In the genomic region with DNA sequence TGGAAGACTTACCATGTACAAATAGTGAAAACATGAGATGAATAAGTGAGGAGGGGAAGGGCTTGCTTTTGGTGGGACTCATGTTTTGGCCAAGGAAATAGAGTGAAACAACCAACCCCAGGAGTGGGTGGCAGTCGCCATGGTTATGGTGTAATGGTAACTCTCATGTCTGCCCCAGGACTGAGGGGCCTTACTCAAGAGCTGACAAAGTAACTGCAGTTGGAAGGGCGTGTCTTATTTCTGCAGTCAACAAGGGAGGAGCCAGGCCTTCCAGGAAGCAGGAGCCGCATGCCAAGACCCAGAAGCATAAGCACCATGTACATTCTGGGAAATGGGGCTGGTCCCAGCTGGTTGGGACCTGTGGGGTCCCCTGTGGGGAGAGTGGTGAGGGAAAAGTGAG, we compare ENCODE assay signal across 1 cellular context.
TF ChIP-seq lines count a peak whose summit lies in the region.

No MANE protein-coding gene starts in this region.

TF ChIP-seq in K562, 482 proteins besides CTCF, POLR2A, EP300 and RAD21 (continued from another document):
- TF ChIP-seq ZNF695 (CRISPR knock-in tag; IDR thresholded peaks at IDR 0.05): no peak
- no peak for TF ChIP-seq MAFF (IDR thresholded peaks at IDR 0.05; ENCODE audit: low read length)
- no peak for TF ChIP-seq MTA2 (IDR thresholded peaks at IDR 0.05; ENCODE audit: low read depth)
- no peak for TF ChIP-seq MYNN (IDR thresholded peaks at IDR 0.05)
- TF ChIP-seq MYNN (CRISPR knock-in tag; IDR thresholded peaks at IDR 0.05): no peak
- TF ChIP-seq SMAD4 (CRISPR knock-in tag; conservative IDR thresholded peaks at IDR 0.05): 0 out of 2 replicates have a peak, but pooled peaks have one; percentile 21
- TF ChIP-seq NR2F6 (CRISPR knock-in tag; IDR thresholded peaks at IDR 0.05): no peak
- peak; percentile 54 for TF ChIP-seq RFX1 (IDR thresholded peaks at IDR 0.05)
- TF ChIP-seq, protein P1, sequence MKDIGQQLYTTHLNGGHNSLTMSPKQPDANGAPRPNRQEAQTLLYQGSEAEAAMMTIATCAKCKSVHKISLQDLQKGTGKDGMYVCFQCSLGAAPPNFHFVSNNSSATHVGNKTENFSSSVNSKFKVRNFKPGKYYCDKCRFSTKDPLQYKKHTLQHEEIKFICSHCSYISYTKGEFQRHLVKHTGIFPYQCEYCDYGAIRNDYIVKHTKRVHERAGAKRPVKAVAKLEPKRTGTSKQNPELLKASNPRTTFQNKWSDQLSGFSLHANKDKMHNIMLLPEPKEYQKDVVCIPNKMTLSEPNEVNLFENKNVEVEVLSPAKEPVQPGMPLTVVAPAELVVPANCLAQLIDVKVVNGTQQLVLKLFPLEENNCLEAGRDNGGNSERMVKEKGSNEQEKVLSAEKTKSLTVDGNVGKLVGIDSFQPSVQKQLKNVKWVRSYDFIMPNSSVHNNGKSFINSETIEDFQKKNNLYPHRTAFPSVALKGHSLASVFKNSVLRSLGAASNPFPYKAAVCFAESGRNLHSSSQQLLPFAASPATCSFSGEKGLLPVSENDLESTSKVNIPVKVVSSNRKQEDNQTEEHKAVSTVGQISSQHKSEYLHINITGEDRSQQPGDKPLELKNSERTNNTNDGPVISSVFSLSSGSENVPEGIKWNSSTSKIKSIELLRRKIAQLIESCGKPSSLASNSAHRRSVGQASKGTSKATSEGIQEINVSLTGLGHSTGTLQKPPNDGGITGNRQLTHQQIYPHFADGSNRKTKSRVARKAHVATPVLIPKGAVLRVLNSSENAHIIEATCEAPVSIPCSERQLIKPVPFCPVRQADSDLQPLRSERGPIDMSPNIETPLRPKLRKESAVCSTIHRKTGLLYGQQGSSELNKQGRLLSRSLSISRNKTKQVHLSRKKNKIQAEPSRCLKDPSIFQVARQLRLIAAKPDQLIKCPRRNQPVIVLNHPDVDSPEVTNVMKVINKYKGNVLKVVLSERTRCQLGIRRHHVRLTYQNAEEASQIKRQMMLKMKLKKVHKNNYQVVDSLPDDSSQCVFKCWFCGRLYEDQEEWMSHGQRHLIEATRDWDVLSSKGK (CRISPR knock-in tag; IDR thresholded peaks at IDR 0.05): no peak
- no peak for TF ChIP-seq NRF1 (conservative IDR thresholded peaks at IDR 0.05 in 1 of 2, IDR thresholded peaks at IDR 0.05 in 1 of 2)
- TF ChIP-seq SMARCC2 (IDR thresholded peaks at IDR 0.05; ENCODE audit: low read depth): no peak
- TF ChIP-seq ZNF232 (CRISPR knock-in tag; IDR thresholded peaks at IDR 0.05): no peak
